Comparison of ENCODE assay signal across 11 cellular contexts in genomic region chr18:56997200-56997599, GRCh38.
"Had no signal": no experiment of that assay in that cellular context is flagged by ENCODE, and none has a peak within 500 bp of the region (broad histone marks: within the 10 kb centered on the region; RNA-seq: fewer than 3 reads in every experiment).

No MANE protein-coding gene starts in this region.

- H3K4me3 Mint-ChIP-seq: GM23338, H9, HFFc6 had no signal

- H3K36me3 ChIP-seq: HAP-1 had no signal

- DNase-seq: GM23248, GOT3, H7, H9, HCEC 1CT, HFFc6 had no signal

- H3K4me2 ChIP-seq: GM23338 had no signal

- H3K9me3 ChIP-seq: HAP-1 had no signal

- H3K9ac ChIP-seq: GM23248 had no signal

- ATAC-seq: GM23338, HCT116 had no signal

- H3K9me3 Mint-ChIP-seq: GM23338, H9, HFFc6 had no signal

- H3K27ac Mint-ChIP-seq: GM23338, H9, HFFc6 had no signal

- FAIRE-seq: H1, H54 had no signal

- H3K4me1 ChIP-seq: HAP-1 had no signal

- H3K4me3 ChIP-seq: GM23248, GM23338, HAP-1 had no signal

- H3K27ac ChIP-seq: GM23248 had no signal

- H2AFZ ChIP-seq: GM23248, GM23338 had no signal
